ENCODE assay signal across 29 cellular contexts in the genomic region with DNA sequence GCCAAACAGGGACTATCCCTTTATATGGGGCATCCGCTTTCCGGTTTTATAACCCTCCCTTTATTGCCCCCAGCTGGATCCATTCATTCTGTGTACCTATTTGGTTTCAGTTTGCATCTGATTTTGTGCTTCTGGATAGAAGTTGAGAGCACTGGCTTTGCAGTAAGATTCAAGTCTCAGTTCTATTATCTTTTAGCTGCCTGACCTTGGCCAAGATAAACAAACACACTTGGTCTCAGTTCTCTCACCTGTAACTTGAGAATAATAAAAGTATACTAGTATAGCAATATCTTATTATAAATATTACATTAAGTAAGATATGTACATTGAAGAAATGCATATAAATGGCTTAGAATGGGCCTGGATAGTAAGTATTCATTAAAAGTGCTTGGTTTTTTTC.
"Had no signal": no experiment of that assay in that cellular context is flagged by ENCODE, and none has a peak within 500 bp of the region (broad histone marks: within the 10 kb centered on the region; RNA-seq: fewer than 3 reads in every experiment).

No MANE protein-coding gene starts in this region.

- H3K4me3 ChIP-seq: Peyer's patch had no signal

- DNase-seq: activated CD4-positive, alpha-beta memory T cell treated with anti-CD3 and anti-CD28 coated beads, Interleukin-2, amount 10 ng/mL, durations not matched to agents 7 days and 5 days; activated CD4-positive, alpha-beta T cell treated with anti-CD3 and anti-CD28 coated beads for 1 hour; activated CD4-positive, alpha-beta T cell treated with anti-CD3 and anti-CD28 coated beads for 48 hours; activated CD4-positive, CD25-positive, alpha-beta regulatory T cell; activated CD8-positive, alpha-beta memory T cell treated with anti-CD3 and anti-CD28 coated beads for 24 hours; activated CD8-positive, alpha-beta memory T cell treated with anti-CD3 and anti-CD28 coated beads, Interleukin-2, amount 10 ng/mL, durations not matched to agents 7 days and 5 days; activated CD8-positive, alpha-beta memory T cell treated with anti-CD3 and anti-CD28 coated beads, Interleukin-2, amount 50 U/mL, for 48 hours; activated effector memory CD4-positive, alpha-beta T cell treated with Interleukin-2 at 50 U/mL for 16 hours; activated naive CD4-positive, alpha-beta T cell treated with anti-CD3 and anti-CD28 coated beads, Interleukin-2, amount 10 ng/mL, durations not matched to agents 7 days and 5 days; activated naive CD8-positive, alpha-beta T cell treated with anti-CD3 and anti-CD28 coated beads, Interleukin-2, amount 50 U/mL, for 24 hours; activated T-cell treated with anti-CD3 and anti-CD28 coated beads, Interleukin-2, amount 50 U/mL, for 48 hours; anterior cingulate cortex; caudate nucleus; NCI-H1048; NCI-H1417; NCI-H146; NCI-H187; NCI-H2081 treated with DMSO at 0.1 percent for 48 hours; NCI-H2171 treated with DMSO at 0.1 percent for 48 hours; NCI-H345; NCI-H524 treated with DMSO at 0.1 percent for 48 hours; NCI-H774; NK-92 treated with Interleukin-12 subunit alpha and Interleukin-12 subunit beta, amount 100 ng/mL, for 24 hours; PC-3; Peyer's patch; T1000; WERI-Rb-1 had no signal

- H3K9ac ChIP-seq: KMS-11 had no signal

- H3K27ac ChIP-seq: KMS-11, Peyer's patch, RWPE1, WERI-Rb-1 had no signal

- H3K27me3 ChIP-seq: Peyer's patch had no signal

- H3K9me3 ChIP-seq: Peyer's patch had no signal

- H3K36me3 ChIP-seq: Peyer's patch, WERI-Rb-1 had no signal

- H3K4me2 ChIP-seq: KMS-11 had no signal

- H3K4me1 ChIP-seq: Peyer's patch had no signal
